Comparison of ENCODE assay signal across 1 cellular context in genomic region chr17:42775534-42776098, GRCh38.
A peak's percentile ranks its signal among the peaks of the same experiment; 100 is the strongest.
TF ChIP-seq lines count a peak whose summit lies in the region.

No MANE protein-coding gene starts in this region.

TF ChIP-seq in HepG2, 621 proteins besides CTCF, POLR2A, EP300 and RAD21 (continued from another document and continues in another):
- TF ChIP-seq HOMEZ (CRISPR knock-in tag; IDR thresholded peaks at IDR 0.05; ENCODE audit: low read depth) (no peak), SUZ12 (IDR thresholded peaks at IDR 0.05; ENCODE audit: low read depth, low read length) (no peak), ZNF644 (CRISPR knock-in tag; IDR thresholded peaks at IDR 0.05; ENCODE audit: low read depth) (no peak), MED1 (CRISPR knock-in tag; IDR thresholded peaks at IDR 0.05) (peak; percentile 62; the same call in 1 of the 2 replicates), MAFK (conservative IDR thresholded peaks at IDR 0.05 in 1 of 2, IDR thresholded peaks at IDR 0.05 in 1 of 2; ENCODE audit: low read length in 2 of 2) (no peak), HBP1 (CRISPR knock-in tag; IDR thresholded peaks at IDR 0.05; ENCODE audit: low read depth) (no peak), GATAD2A (CRISPR knock-in tag; IDR thresholded peaks at IDR 0.05) (peak; percentile 73), ZFP36L1 (CRISPR knock-in tag; IDR thresholded peaks at IDR 0.05) (no peak), HNF4G (IDR thresholded peaks at IDR 0.05; ENCODE audit: borderline replicate concordance, low read depth, low read length) (no peak), HNF4G (CRISPR knock-in tag; IDR thresholded peaks at IDR 0.05; ENCODE audit: borderline replicate concordance, low read depth) (no peak), KAT8 (CRISPR knock-in tag; IDR thresholded peaks at IDR 0.05) (0 out of 2 replicates have a peak, but pooled peaks have one; percentile 19), CREM (IDR thresholded peaks at IDR 0.05) (peak; percentile 19; the same call in 1 of the 2 replicates), CREM (CRISPR knock-in tag; IDR thresholded peaks at IDR 0.05) (no peak), ZNF597 (CRISPR knock-in tag; IDR thresholded peaks at IDR 0.05) (no peak), ZSCAN30 (CRISPR knock-in tag; IDR thresholded peaks at IDR 0.05) (no peak), HNF1A (IDR thresholded peaks at IDR 0.05; ENCODE audit: low read depth) (0 out of 2 replicates have a peak, but pooled peaks have one; percentile 16), HNF1A (CRISPR knock-in tag; IDR thresholded peaks at IDR 0.05; ENCODE audit: borderline replicate concordance) (no peak), ZFP36 (IDR thresholded peaks at IDR 0.05; ENCODE audit: borderline replicate concordance, low read depth, low read length, partially characterized antibody) (no peak), SOX13 (IDR thresholded peaks at IDR 0.05) (no peak), SOX13 (CRISPR knock-in tag; conservative IDR thresholded peaks at IDR 0.05 in 1 of 2, IDR thresholded peaks at IDR 0.05 in 1 of 2) (peak in 1 of 2 experiments; percentile 77; a peak in 1 of 4 replicates), POGZ (CRISPR knock-in tag; IDR thresholded peaks at IDR 0.05) (no peak), SRF (IDR thresholded peaks at IDR 0.05; ENCODE audit: low read depth, low read length) (peak; percentile 72), RARA (CRISPR knock-in tag; IDR thresholded peaks at IDR 0.05) (peak; percentile 87), MEIS1 (CRISPR knock-in tag; IDR thresholded peaks at IDR 0.05; ENCODE audit: borderline replicate concordance) (no peak), ZNF740 (CRISPR knock-in tag; IDR thresholded peaks at IDR 0.05) (no peak), TEF (CRISPR knock-in tag; IDR thresholded peaks at IDR 0.05) (no peak), FOXK1 (CRISPR knock-in tag; IDR thresholded peaks at IDR 0.05; ENCODE audit: borderline replicate concordance, low read depth) (peak; percentile 52; the same call in 1 of the 2 replicates), BRD4 (CRISPR knock-in tag; IDR thresholded peaks at IDR 0.05) (no peak), ZNF354B (CRISPR knock-in tag; IDR thresholded peaks at IDR 0.05) (no peak), NFE2 (CRISPR knock-in tag; IDR thresholded peaks at IDR 0.05) (no peak), SIX1 (CRISPR knock-in tag; IDR thresholded peaks at IDR 0.05; ENCODE audit: borderline replicate concordance) (no peak), NR2C2 (CRISPR knock-in tag; IDR thresholded peaks at IDR 0.05; ENCODE audit: borderline replicate concordance) (peak; percentile 74; the same call in 1 of the 2 replicates), ARID5B (CRISPR knock-in tag; IDR thresholded peaks at IDR 0.05) (peak; percentile 77), ZNF12 (CRISPR knock-in tag; IDR thresholded peaks at IDR 0.05) (0 out of 2 replicates have a peak, but pooled peaks have one; percentile 19), CAMTA2 (CRISPR knock-in tag; IDR thresholded peaks at IDR 0.05; ENCODE audit: borderline replicate concordance) (no peak)
- TF ChIP-seq, protein P1, sequence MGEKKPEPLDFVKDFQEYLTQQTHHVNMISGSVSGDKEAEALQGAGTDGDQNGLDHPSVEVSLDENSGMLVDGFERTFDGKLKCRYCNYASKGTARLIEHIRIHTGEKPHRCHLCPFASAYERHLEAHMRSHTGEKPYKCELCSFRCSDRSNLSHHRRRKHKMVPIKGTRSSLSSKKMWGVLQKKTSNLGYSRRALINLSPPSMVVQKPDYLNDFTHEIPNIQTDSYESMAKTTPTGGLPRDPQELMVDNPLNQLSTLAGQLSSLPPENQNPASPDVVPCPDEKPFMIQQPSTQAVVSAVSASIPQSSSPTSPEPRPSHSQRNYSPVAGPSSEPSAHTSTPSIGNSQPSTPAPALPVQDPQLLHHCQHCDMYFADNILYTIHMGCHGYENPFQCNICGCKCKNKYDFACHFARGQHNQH (CRISPR knock-in tag; IDR thresholded peaks at IDR 0.05), result 0 out of 2 replicates have a peak, but pooled peaks have one; percentile 28
- TF ChIP-seq, protein P2, sequence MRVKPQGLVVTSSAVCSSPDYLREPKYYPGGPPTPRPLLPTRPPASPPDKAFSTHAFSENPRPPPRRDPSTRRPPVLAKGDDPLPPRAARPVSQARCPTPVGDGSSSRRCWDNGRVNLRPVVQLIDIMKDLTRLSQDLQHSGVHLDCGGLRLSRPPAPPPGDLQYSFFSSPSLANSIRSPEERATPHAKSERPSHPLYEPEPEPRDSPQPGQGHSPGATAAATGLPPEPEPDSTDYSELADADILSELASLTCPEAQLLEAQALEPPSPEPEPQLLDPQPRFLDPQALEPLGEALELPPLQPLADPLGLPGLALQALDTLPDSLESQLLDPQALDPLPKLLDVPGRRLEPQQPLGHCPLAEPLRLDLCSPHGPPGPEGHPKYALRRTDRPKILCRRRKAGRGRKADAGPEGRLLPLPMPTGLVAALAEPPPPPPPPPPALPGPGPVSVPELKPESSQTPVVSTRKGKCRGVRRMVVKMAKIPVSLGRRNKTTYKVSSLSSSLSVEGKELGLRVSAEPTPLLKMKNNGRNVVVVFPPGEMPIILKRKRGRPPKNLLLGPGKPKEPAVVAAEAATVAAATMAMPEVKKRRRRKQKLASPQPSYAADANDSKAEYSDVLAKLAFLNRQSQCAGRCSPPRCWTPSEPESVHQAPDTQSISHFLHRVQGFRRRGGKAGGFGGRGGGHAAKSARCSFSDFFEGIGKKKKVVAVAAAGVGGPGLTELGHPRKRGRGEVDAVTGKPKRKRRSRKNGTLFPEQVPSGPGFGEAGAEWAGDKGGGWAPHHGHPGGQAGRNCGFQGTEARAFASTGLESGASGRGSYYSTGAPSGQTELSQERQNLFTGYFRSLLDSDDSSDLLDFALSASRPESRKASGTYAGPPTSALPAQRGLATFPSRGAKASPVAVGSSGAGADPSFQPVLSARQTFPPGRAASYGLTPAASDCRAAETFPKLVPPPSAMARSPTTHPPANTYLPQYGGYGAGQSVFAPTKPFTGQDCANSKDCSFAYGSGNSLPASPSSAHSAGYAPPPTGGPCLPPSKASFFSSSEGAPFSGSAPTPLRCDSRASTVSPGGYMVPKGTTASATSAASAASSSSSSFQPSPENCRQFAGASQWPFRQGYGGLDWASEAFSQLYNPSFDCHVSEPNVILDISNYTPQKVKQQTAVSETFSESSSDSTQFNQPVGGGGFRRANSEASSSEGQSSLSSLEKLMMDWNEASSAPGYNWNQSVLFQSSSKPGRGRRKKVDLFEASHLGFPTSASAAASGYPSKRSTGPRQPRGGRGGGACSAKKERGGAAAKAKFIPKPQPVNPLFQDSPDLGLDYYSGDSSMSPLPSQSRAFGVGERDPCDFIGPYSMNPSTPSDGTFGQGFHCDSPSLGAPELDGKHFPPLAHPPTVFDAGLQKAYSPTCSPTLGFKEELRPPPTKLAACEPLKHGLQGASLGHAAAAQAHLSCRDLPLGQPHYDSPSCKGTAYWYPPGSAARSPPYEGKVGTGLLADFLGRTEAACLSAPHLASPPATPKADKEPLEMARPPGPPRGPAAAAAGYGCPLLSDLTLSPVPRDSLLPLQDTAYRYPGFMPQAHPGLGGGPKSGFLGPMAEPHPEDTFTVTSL (CRISPR knock-in tag; IDR thresholded peaks at IDR 0.05; ENCODE audit: borderline replicate concordance), result 0 out of 2 replicates have a peak, but pooled peaks have one; percentile 33
